ENCODE assay signal across 1 cellular context in genomic region chr14:105152794-105153241, GRCh38.
TF ChIP-seq lines count a peak whose summit lies in the region.

No MANE protein-coding gene starts in this region.

TF ChIP-seq in IMR-90, 13 proteins besides CTCF, POLR2A, EP300 and RAD21:
- TF ChIP-seq USF2 (IDR thresholded peaks at IDR 0.05; ENCODE audit: low read depth, low read length) (no peak), SMC3 (IDR thresholded peaks at IDR 0.05; ENCODE audit: low read depth, low read length) (no peak)
TF ChIP-seq in IMR-90: peak in this region for 0.
